ENCODE assay signal across 8 cellular contexts in genomic region chr6:87697581-87698552, GRCh38. TPM values are rescaled to one million over a fixed set of nuclear protein-coding genes. Genes with fewer than 3 reads are reported as not detected.
DNase-seq lines count a peak whose midpoint lies in the region; ATAC-seq, FAIRE-seq and TF ChIP-seq lines count a peak whose summit lies in the region.

No MANE protein-coding gene starts in this region.

- POLR2A ChIA-PET in PC-3 (lab: Charles Lee; ENCODE audit: unreplicated experiment), result interaction anchor here (0.6 to 0.7 kb wide), 2 partner anchors 113 to 588 kb away, joined by 3 read pairs; no protein-coding TSS in a partner anchor
- POLR2A ChIA-PET in H1 (lab: Charles Lee; ENCODE audit: partially characterized antibody), result interaction anchor here (0.9 to 2.3 kb wide), 12 partner anchors 9 to 126 kb away, joined by 3 to 11 read pairs (median 3); no protein-coding TSS in a partner anchor
- POLR2A ChIA-PET in RWPE1 (lab: Yijun Ruan, JAX; ENCODE audit: low non-redundant PET), result interaction anchor here (0.6 to 0.7 kb wide), 2 partner anchors 35 to 55 kb away, joined by 3 to 11 read pairs; no protein-coding TSS in a partner anchor

- H4K91ac ChIP-seq in H1 (replicated peaks; ENCODE audit: insufficient read length, low read length), result peak overlapping the region; percentile 70

- H4K8ac ChIP-seq in H1 (ENCODE audit: extremely low read depth, insufficient read depth, low read length), result no peak overlapping the region

- H3K18ac ChIP-seq in H1 (ENCODE audit: extremely low read depth, low read length), result no peak overlapping the region

- H2BK15ac ChIP-seq in H1 (ENCODE audit: low read length), result no peak overlapping the region

- no peak for TF ChIP-seq POLR2A in heart left ventricle (IDR thresholded peaks at IDR 0.05)
- TF ChIP-seq POLR2A in H1 (IDR thresholded peaks at IDR 0.05; ENCODE audit: control extremely low read depth in 1 of 2, low read depth in 2 of 2, low read length in 2 of 2), result no peak

- H3K4me1 ChIP-seq in heart left ventricle (peaks cover 4 to 71% (median 51%) of the 10 kb centered on the region in 12 donors), PC-3 (ENCODE audit: insufficient read depth, low read length) (peaks cover 11% of the 10 kb centered on the region; the same call in 1 of the 2 replicates), H1 (replicated peaks in 1 of 4; ENCODE audit: control insufficient read depth in 3 of 4, insufficient read depth in 4 of 4, low read length in 3 of 4) (peaks cover 0 to 12% (median 0%) of the 10 kb centered on the region in 4 experiments; a peak in 3 of 7 replicates)

- H3K36me3 ChIP-seq in heart left ventricle (peaks cover 0 to 3% (median 0%) of the 10 kb centered on the region in 9 donors), PC-3 (ENCODE audit: low read depth, low read length) (no peaks in the 10 kb centered on the region; the same call in 1 of the 2 replicates), H1 (ENCODE audit: control insufficient read depth in 2 of 4, insufficient read depth in 4 of 4, low read length in 3 of 4) (no peaks in the 10 kb centered on the region)

- peaks cover 3% of the 10 kb centered on the region for H3F3A ChIP-seq in PC-3 (ENCODE audit: low read length, unreplicated experiment)

- H3K27me3 ChIP-seq in heart left ventricle (no peaks in the 10 kb centered on the region), PC-3 (ENCODE audit: low read length) (no peaks in the 10 kb centered on the region), H1 (replicated peaks in 1 of 4; ENCODE audit: control insufficient read depth in 3 of 4, extremely low read depth in 1 of 4, insufficient read depth in 3 of 4, low read length in 3 of 4) (no peaks in the 10 kb centered on the region)

- TF ChIP-seq EP300 in H1 (IDR thresholded peaks at IDR 0.05; ENCODE audit: borderline replicate concordance in 1 of 2, low read depth in 2 of 2, low read length in 2 of 2), result no peak

- no peak overlapping the region for H3K56ac ChIP-seq in H1 (replicated peaks; ENCODE audit: insufficient read length, low read depth, low read length)

- no peak overlapping the region for H2BK12ac ChIP-seq in H1 (ENCODE audit: low read depth, low read length)

- H3K9ac ChIP-seq in PC-3 (ENCODE audit: low read length) (peak overlapping the region; percentile 92), H1 (replicated peaks in 1 of 4; ENCODE audit: extremely low read depth in 1 of 4, low read depth in 3 of 4, low read length in 3 of 4) (no peak overlapping the region)

- H4K20me1 ChIP-seq in PC-3 (ENCODE audit: low read length), result peaks cover 51% of the 10 kb centered on the region
- peaks cover 21 to 31% of the 10 kb centered on the region in 2 experiments for H4K20me1 ChIP-seq in H1 (replicated peaks in 1 of 2; ENCODE audit: control insufficient read depth in 1 of 2, insufficient read depth in 2 of 2, low read length in 2 of 2)

- no peak for TF ChIP-seq RAD21 in H1 (IDR thresholded peaks at IDR 0.05 in 1 of 2, conservative IDR thresholded peaks at IDR 0.05 in 1 of 2; ENCODE audit: low read depth in 2 of 2, low read length in 2 of 2)

- no peak overlapping the region for H2BK5ac ChIP-seq in H1 (ENCODE audit: low read depth, low read length)

- peaks cover 4% of the 10 kb centered on the region for H3K23me2 ChIP-seq in H1 (ENCODE audit: low read depth, low read length)

- H3K9me3 ChIP-seq in heart left ventricle (no peaks in the 10 kb centered on the region), PC-3 (ENCODE audit: low read length) (no peaks in the 10 kb centered on the region), H1 (ENCODE audit: insufficient read depth in 2 of 2, low read depth in 1 of 2, low read length in 1 of 2) (no peaks in the 10 kb centered on the region)

- peak overlapping the region; percentile 79 for H3K27ac Mint-ChIP-seq in neural crest cell (ENCODE audit: unreplicated experiment)

- H2BK120ac ChIP-seq in H1 (replicated peaks; ENCODE audit: low read depth, low read length), result peak overlapping the region; percentile 77

- FAIRE-seq in H1 (lab: Jason Lieb, UNC), result no peak

- H4K5ac ChIP-seq in H1 (ENCODE audit: insufficient read length, low read depth, low read length), result no peak overlapping the region

- intact Hi-C loops in heart left ventricle (cut with DNase I), result loop anchor here in 2 of 10 donors (5.0 to 10.0 kb wide), 2 partner anchors 36 to 543 kb away; partner anchors contain the start of gene ZNF292 (in 1 of the 2)
- intact Hi-C loops in cardiac septum (cut with DNase I), result loop anchor here (10.0 kb wide), 1 partner anchor 97 kb away; no protein-coding TSS in a partner anchor
- intact Hi-C loops in PC-3 (cut with micrococcal nuclease), result no loop called here

- peak overlapping the region in 9 of 12 donors; percentile 63 to 98 (median 88) for H3K4me3 ChIP-seq in heart left ventricle
- H3K4me3 ChIP-seq in PC-3 (ENCODE audit: low read length), result peak overlapping the region; percentile 98
- peak overlapping the region; percentile 95 to 99 (median 95); a peak in 7 of 8 replicates for H3K4me3 ChIP-seq in H1 (ENCODE audit: extremely low read depth in 1 of 4, insufficient read depth in 2 of 4, low read depth in 3 of 4, low read length in 4 of 4)

- no peaks in the 10 kb centered on the region for H3K9me3 Mint-ChIP-seq in neural crest cell

- H3K9me2 ChIP-seq in PC-3 (replicated peaks; ENCODE audit: low read length), result no peaks in the 10 kb centered on the region

- peak overlapping the region; percentile 97 for H3K4me3 Mint-ChIP-seq in neural crest cell

- BruUV-seq in PC-3 (replicated peaks; lab: Mats Ljungman, UMichigan), result no TSS peak

- WGBS in heart left ventricle, 4 donors, result 29 to 42% (median 32%) methylated on average over 8 of the region's 8 CpGs
- 53% methylated on average over 8 of the region's 8 CpGs; no CpG with 5 or more reads in 1 of the 2 experiments for WGBS in H1 (ENCODE audit: extremely low coverage in 1 of 2, insufficient coverage in 1 of 2, insufficient read length in 1 of 2, insufficient replicate concordance in 2 of 2, low coverage in 1 of 2, low lambda C conversion rate in 2 of 2, missing lambda C conversion rate in 1 of 2), 2 experiments

- no peaks in the 10 kb centered on the region for H3K27me3 Mint-ChIP-seq in neural crest cell (ENCODE audit: low read depth)

- no peaks in the 10 kb centered on the region for H3K79me1 ChIP-seq in H1 (ENCODE audit: low read depth, low read length)

- CTCF ChIA-PET in PC-3 (lab: Charles Lee), result interaction anchor here (0.6 kb wide), 1 partner anchor 25 kb away, joined by 3 read pairs; no protein-coding TSS in a partner anchor
- CTCF ChIA-PET in H1 (lab: Charles Lee; ENCODE audit: partially characterized antibody), result interaction anchor here (0.6 to 1.0 kb wide), 3 partner anchors 10 to 37 kb away, joined by 3 read pairs; no protein-coding TSS in a partner anchor
- CTCF ChIA-PET in RWPE1 (lab: Yijun Ruan, JAX), result interaction anchor here (0.6 to 0.7 kb wide), 4 partner anchors 19 to 1494 kb away, joined by 3 to 4 read pairs (median 3); no protein-coding TSS in a partner anchor

- H3K4me1 Mint-ChIP-seq in neural crest cell, result peaks cover 52% of the 10 kb centered on the region

- TF ChIP-seq CTCF in heart left ventricle (IDR thresholded peaks at IDR 0.05) (no peak), PC-3 (conservative IDR thresholded peaks at IDR 0.05; ENCODE audit: low read depth, low read length) (no peak), H1 (IDR thresholded peaks at IDR 0.05; ENCODE audit: control extremely low read depth in 1 of 3, insufficient read depth in 1 of 3, low read depth in 1 of 3, low read length in 3 of 3) (no peak), neural crest cell (conservative IDR thresholded peaks at IDR 0.05) (no peak), RWPE1 (conservative IDR thresholded peaks at IDR 0.05; ENCODE audit: low read depth) (no peak)

- ATAC-seq in heart left ventricle (no peak), PC-3 (no peak)

- H2AK5ac ChIP-seq in H1 (ENCODE audit: low read depth, low read length), result no peak overlapping the region

- H3K36me3 Mint-ChIP-seq in neural crest cell (ENCODE audit: low read depth), result no peaks in the 10 kb centered on the region

- DNase-seq in heart left ventricle (no peak), cardiac septum (ENCODE audit: low spot score) (no peak), PC-3 (no peak), H1 (ENCODE audit: low read depth in 1 of 2, low spot score in 2 of 2) (no peak), neural crest cell (ENCODE audit: low read depth, low spot score) (no peak), SKM-1 treated with dmso at 0.1 percent for 144 hours (lab: John Stamatoyannopoulos, UW; ENCODE audit: unreplicated experiment) (no peak), RWPE1 (ENCODE audit: low spot score) (no peak), occipital lobe (lab: John Stamatoyannopoulos, UW) (no peak)

- no peak overlapping the region for H3K23ac ChIP-seq in H1 (ENCODE audit: insufficient read length)

- no peak overlapping the region for H2BK20ac ChIP-seq in H1 (ENCODE audit: low read length)

- no peak overlapping the region for H3K14ac ChIP-seq in H1 (ENCODE audit: insufficient read length)

- H3K79me2 ChIP-seq in PC-3 (ENCODE audit: low read length), result peaks cover 92% of the 10 kb centered on the region
- peaks cover 59 to 91% of the 10 kb centered on the region in 2 experiments for H3K79me2 ChIP-seq in H1 (ENCODE audit: control insufficient read depth in 1 of 2, insufficient read depth in 2 of 2, low read length in 2 of 2)

- H2AFZ ChIP-seq in PC-3 (ENCODE audit: low read length) (no peak overlapping the region), H1 (ENCODE audit: low read length) (no peak overlapping the region)

- no peak overlapping the region for H3K4ac ChIP-seq in H1 (replicated peaks; ENCODE audit: insufficient read length, low read depth, low read length)

- H3K27ac ChIP-seq in heart left ventricle (peak overlapping the region in 10 of 12 donors; percentile 12 to 99 (median 64)), PC-3 (ENCODE audit: low read length) (peak overlapping the region; percentile 22; the same call in 1 of the 2 replicates), H1 (ENCODE audit: low read depth, low read length) (no peak overlapping the region), RWPE1 (no peak overlapping the region)

- peak overlapping the region; percentile 81 for H3K4me2 ChIP-seq in PC-3 (ENCODE audit: low read length)
- peak overlapping the region; percentile 58 to 77 for H3K4me2 ChIP-seq in H1 (ENCODE audit: insufficient read depth in 1 of 2, low read depth in 2 of 2, low read length in 2 of 2)

RNA-seq across cellular contexts. Expression of gene AKIRIN2, which starts 4.2 kb away (rescaled TPM):
- total RNA-seq in heart left ventricle (10 to 100 TPM; 15.2 to 54.7 (median 40.7) TPM), cardiac septum (52.8 TPM), PC-3 (2014; rRNA removed) (15.1 and 21.4 TPM in 2 replicates), neural crest cell (67.4 and 71.9 TPM in 2 replicates), occipital lobe (68.8 TPM)
- polyA plus RNA-seq in heart left ventricle (10 to 100 TPM; 21.8 to 42.0 TPM), H1 (2011; rRNA removed) (35.6 and 49.6 TPM in 2 replicates)
- 75.3 and 77.2 TPM in 2 replicates for total RNA-seq in H1 (2021; fragmentation: NEBNext Ultra II Directional; extraction: Animal tissue kit (Norgen Biotek cat#: 25700))
- polyA plus RNA-seq in H1 (2011; cell fraction: cytosol; rRNA removed), result 28.4 TPM
- 29.7 TPM for polyA plus RNA-seq in H1 (2011; cell fraction: nucleus; rRNA removed)
- polyA plus RNA-seq in H1 (2012, experiment 1 of 2), result 50.5 to 55.5 TPM (median 52.0 TPM) in 4 replicates
- polyA plus RNA-seq in H1 (2012, experiment 2 of 2), result 39.5 TPM
- polyA plus RNA-seq in H1 (2013, experiment 1 of 2), result 67.3 TPM
- 68.1 TPM for polyA plus RNA-seq in H1 (2013, experiment 2 of 2)
- polyA minus RNA-seq in H1 (2011; rRNA and poly(A)+ RNA removed), result 14.0 and 18.9 TPM in 2 replicates
- polyA minus RNA-seq in H1 (2011; cell fraction: cytosol; rRNA and poly(A)+ RNA removed), result 39.8 TPM
- polyA minus RNA-seq in H1 (2011; cell fraction: nucleus; rRNA and poly(A)+ RNA removed), result 38.9 TPM

Comparison
In these comparisons a context has a peak if more than half of its experiments do, and no peak if none do; other contexts are left out.
1. H3K27ac ChIP-seq: peak in heart left ventricle (10 of 12) and PC-3 (single experiment); none in H1 (single experiment) and RWPE1 (single experiment).
2. Peak in every context shown above with its lines, with median percentiles within 50 percentile points of each other: H3K4me3 ChIP-seq.